In the genomic region with DNA sequence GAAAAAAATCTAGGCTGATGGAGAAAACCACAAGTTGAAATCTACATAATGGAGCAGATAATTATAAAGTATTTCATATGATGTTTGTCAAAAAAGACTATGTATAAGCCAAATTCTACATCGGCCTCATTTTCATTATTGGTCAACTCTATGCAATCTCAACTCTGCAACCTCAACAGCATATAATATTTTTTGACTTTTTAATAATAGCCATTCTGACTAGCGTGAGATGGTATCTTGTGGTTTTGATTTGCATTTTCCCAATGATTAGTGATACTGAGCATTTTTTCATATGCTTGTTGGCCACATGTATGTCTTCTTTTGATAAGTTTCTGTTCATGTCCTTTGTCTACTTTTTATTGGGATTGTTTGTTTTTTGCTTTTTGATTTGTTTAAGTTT, we compare ENCODE assay signal across 28 cellular contexts.
"Had no signal": no experiment of that assay in that cellular context is flagged by ENCODE, and none has a peak within 500 bp of the region (broad histone marks: within the 10 kb centered on the region; RNA-seq: fewer than 3 reads in every experiment).

No MANE protein-coding gene starts in this region.

- H3K4me2 ChIP-seq: hepatocyte had no signal

- H3K9me3 ChIP-seq: colonic mucosa, esophagus muscularis mucosa, esophagus squamous epithelium, gastrocnemius medialis, gastroesophageal sphincter, heart right ventricle had no signal

- H3K36me3 ChIP-seq: colonic mucosa, esophagus muscularis mucosa, esophagus squamous epithelium, gastrocnemius medialis, gastroesophageal sphincter, heart right ventricle had no signal

- H3K79me2 ChIP-seq: hepatocyte had no signal

- H3K27me3 ChIP-seq: colonic mucosa, dorsolateral prefrontal cortex, esophagus muscularis mucosa, esophagus squamous epithelium, foreskin keratinocyte, gastrocnemius medialis, gastroesophageal sphincter, heart right ventricle, hepatocyte had no signal

- H3K4me3 ChIP-seq: colonic mucosa, coronary artery, dorsolateral prefrontal cortex, esophagus muscularis mucosa, esophagus squamous epithelium, gastrocnemius medialis, gastroesophageal sphincter, heart right ventricle, hepatocyte had no signal

- H3K27ac ChIP-seq: colonic mucosa, coronary artery, dorsolateral prefrontal cortex, epithelial cell of prostate, esophagus muscularis mucosa, esophagus squamous epithelium, foreskin keratinocyte, gastrocnemius medialis, gastroesophageal sphincter, heart right ventricle, hepatocyte had no signal

- FAIRE-seq: endometrium, endothelial cell of umbilical vein, frontal cortex had no signal

- H2AFZ ChIP-seq: hepatocyte had no signal

- H3K4me1 ChIP-seq: colonic mucosa, esophagus muscularis mucosa, esophagus squamous epithelium, foreskin keratinocyte, gastrocnemius medialis, gastroesophageal sphincter, heart right ventricle had no signal

- DNase-seq: colonic mucosa; cortex of kidney; dermis blood vessel endothelial cell; dorsolateral prefrontal cortex; effector CD4-positive, alpha-beta T cell; effector CD8-positive, alpha-beta T cell; effector memory CD4-positive, alpha-beta T cell; effector memory CD8-positive, alpha-beta T cell; endodermal cell; erythroblast; esophagus squamous epithelium; foreskin fibroblast; foreskin keratinocyte; foreskin melanocyte; gastrocnemius medialis; glutamatergic neuron; head of caudate nucleus; heart right ventricle; hippocampal formation had no signal

- ATAC-seq: effector memory CD8-positive, alpha-beta T cell; esophagus mucosa; foreskin keratinocyte; gastrocnemius medialis; gastroesophageal sphincter; heart right ventricle had no signal
